ENCODE assay signal across 7 cellular contexts in the genomic region with DNA sequence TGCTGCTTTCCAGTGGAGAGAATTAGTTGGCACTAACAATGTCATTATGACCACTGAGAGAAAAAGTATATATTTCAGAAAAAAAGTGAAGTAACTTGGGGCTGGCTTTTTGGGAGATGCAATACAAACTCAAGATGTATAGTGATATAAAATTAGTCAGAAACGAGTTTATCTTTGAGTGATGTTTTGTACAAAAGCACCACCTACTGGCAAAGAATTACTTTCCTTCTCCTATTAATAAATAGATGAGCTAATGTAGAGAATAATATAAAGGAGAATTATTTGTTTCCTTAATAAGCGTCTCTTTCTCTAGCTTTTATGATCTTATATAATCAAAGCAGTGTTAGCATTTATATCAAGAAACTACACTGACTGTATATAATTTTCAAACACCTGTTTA.
A peak's percentile ranks its signal among the peaks of the same experiment; 100 is the strongest.
DNase-seq lines count a peak whose midpoint lies in the region; ATAC-seq and TF ChIP-seq lines count a peak whose summit lies in the region.

No MANE protein-coding gene starts in this region.

- H3K9me2 ChIP-seq in Loucy (replicated peaks; ENCODE audit: low read depth, low read length) = no peaks in the 10 kb centered on the region
- H3K9me2 ChIP-seq in neural cell (ENCODE audit: insufficient read depth, low read length) = no peaks in the 10 kb centered on the region

- H3K9me3 ChIP-seq in Loucy (ENCODE audit: insufficient read depth, low read depth, low read length) (no peaks in the 10 kb centered on the region), neural cell (ENCODE audit: low read length) (no peaks in the 10 kb centered on the region), Peyer's patch (no peaks in the 10 kb centered on the region)

- no peaks in the 10 kb centered on the region for H4K20me1 ChIP-seq in Loucy (ENCODE audit: insufficient read depth, low read length, poor library complexity, severe bottlenecking)
- no peaks in the 10 kb centered on the region for H4K20me1 ChIP-seq in neural cell (ENCODE audit: insufficient read depth)

- no peak overlapping the region for H2AFZ ChIP-seq in Loucy (ENCODE audit: low read length)
- no peak overlapping the region for H2AFZ ChIP-seq in neural cell (ENCODE audit: low read depth, low read length)

- H3K9ac ChIP-seq in Loucy (ENCODE audit: low read depth, low read length, poor library complexity, severe bottlenecking) = no peak overlapping the region
- no peak overlapping the region for H3K9ac ChIP-seq in neural cell (ENCODE audit: low read length)

- no peaks in the 10 kb centered on the region for H3K36me3 ChIP-seq in Loucy (ENCODE audit: insufficient read depth, low read length)
- no peaks in the 10 kb centered on the region for H3K36me3 ChIP-seq in neural cell (ENCODE audit: insufficient read depth, low read length)
- peaks cover 0 to 5% (median 0%) of the 10 kb centered on the region in 3 donors for H3K36me3 ChIP-seq in Peyer's patch

- TF ChIP-seq CTCF in Loucy (conservative IDR thresholded peaks at IDR 0.05; ENCODE audit: low read length) (peak; percentile 72), neural cell (IDR thresholded peaks at IDR 0.05; ENCODE audit: poor library complexity, severe bottlenecking) (peak; percentile 73), Peyer's patch (IDR thresholded peaks at IDR 0.05) (peak in 3 of 6 experiments; percentile 13 to 14 (median 14))

- no peaks in the 10 kb centered on the region for H3K79me2 ChIP-seq in Loucy (ENCODE audit: insufficient read depth, low read length)
- no peaks in the 10 kb centered on the region for H3K79me2 ChIP-seq in neural cell (replicated peaks; ENCODE audit: insufficient read depth, low read length)

- no peaks in the 10 kb centered on the region for H3K27me3 ChIP-seq in Loucy (ENCODE audit: insufficient read depth, low read length, poor library complexity, severe bottlenecking)
- H3K27me3 ChIP-seq in neural cell (ENCODE audit: insufficient read depth, low read depth, low read length) = no peaks in the 10 kb centered on the region
- no peaks in the 10 kb centered on the region for H3K27me3 ChIP-seq in Peyer's patch

- peak; percentile 28 for DNase-seq in EH (ENCODE audit: low read depth)
- peak; percentile 64 for DNase-seq in cerebellar cortex (ENCODE audit: low spot score)
- DNase-seq in hepatic stellate cell (ENCODE audit: low spot score) = no peak
- DNase-seq in Peyer's patch = no peak

- TF ChIP-seq POLR2A in Peyer's patch (IDR thresholded peaks at IDR 0.05) = no peak

- peaks cover under 1% of the 10 kb centered on the region for H3K4me1 ChIP-seq in Loucy (ENCODE audit: insufficient read depth, low read length, poor library complexity, severe bottlenecking)
- H3K4me1 ChIP-seq in Peyer's patch = no peaks in the 10 kb centered on the region

- TF ChIP-seq RAD21 in neural cell (conservative IDR thresholded peaks at IDR 0.05) = peak; percentile 74

- H3K27ac ChIP-seq in neural cell (ENCODE audit: low read length) = no peak overlapping the region
- H3K27ac ChIP-seq in Peyer's patch = no peak overlapping the region

- TF ChIP-seq EP300 in neural cell (conservative IDR thresholded peaks at IDR 0.05; ENCODE audit: poor library complexity, severe bottlenecking) = no peak

- no peak overlapping the region for H3K4me3 ChIP-seq in Loucy (ENCODE audit: low read length, poor library complexity, severe bottlenecking)
- no peak overlapping the region for H3K4me3 ChIP-seq in neural cell (ENCODE audit: low read length)
- H3K4me3 ChIP-seq in Peyer's patch = no peak overlapping the region

- no peaks in the 10 kb centered on the region for H3F3A ChIP-seq in Loucy (ENCODE audit: low read depth)
- no peaks in the 10 kb centered on the region for H3F3A ChIP-seq in neural cell (ENCODE audit: insufficient read depth, low read length, poor library complexity, severe bottlenecking)

- no peak for ATAC-seq in HG03159 (IDR thresholded peaks at IDR 0.05; ENCODE audit: unreplicated experiment)

- H3K4me2 ChIP-seq in Loucy (ENCODE audit: low read depth, low read length, poor library complexity, severe bottlenecking) = no peak overlapping the region
- no peak overlapping the region for H3K4me2 ChIP-seq in neural cell (ENCODE audit: low read length)

TF ChIP-seq in neural cell, 6 proteins besides CTCF, POLR2A, EP300 and RAD21:
- TF ChIP-seq MXI1 (conservative IDR thresholded peaks at IDR 0.05; ENCODE audit: poor library complexity, severe bottlenecking) (no peak), POLR2AphosphoS5 (IDR thresholded peaks at IDR 0.05) (no peak), EZH2 (IDR thresholded peaks at IDR 0.05; ENCODE audit: borderline replicate concordance, insufficient read depth, low read length, poor library complexity, severe bottlenecking) (no peak), SMC3 (conservative IDR thresholded peaks at IDR 0.05; ENCODE audit: poor library complexity) (peak; percentile 72), TAF1 (IDR thresholded peaks at IDR 0.05; ENCODE audit: low read depth) (no peak)
- TF ChIP-seq, protein P1, sequence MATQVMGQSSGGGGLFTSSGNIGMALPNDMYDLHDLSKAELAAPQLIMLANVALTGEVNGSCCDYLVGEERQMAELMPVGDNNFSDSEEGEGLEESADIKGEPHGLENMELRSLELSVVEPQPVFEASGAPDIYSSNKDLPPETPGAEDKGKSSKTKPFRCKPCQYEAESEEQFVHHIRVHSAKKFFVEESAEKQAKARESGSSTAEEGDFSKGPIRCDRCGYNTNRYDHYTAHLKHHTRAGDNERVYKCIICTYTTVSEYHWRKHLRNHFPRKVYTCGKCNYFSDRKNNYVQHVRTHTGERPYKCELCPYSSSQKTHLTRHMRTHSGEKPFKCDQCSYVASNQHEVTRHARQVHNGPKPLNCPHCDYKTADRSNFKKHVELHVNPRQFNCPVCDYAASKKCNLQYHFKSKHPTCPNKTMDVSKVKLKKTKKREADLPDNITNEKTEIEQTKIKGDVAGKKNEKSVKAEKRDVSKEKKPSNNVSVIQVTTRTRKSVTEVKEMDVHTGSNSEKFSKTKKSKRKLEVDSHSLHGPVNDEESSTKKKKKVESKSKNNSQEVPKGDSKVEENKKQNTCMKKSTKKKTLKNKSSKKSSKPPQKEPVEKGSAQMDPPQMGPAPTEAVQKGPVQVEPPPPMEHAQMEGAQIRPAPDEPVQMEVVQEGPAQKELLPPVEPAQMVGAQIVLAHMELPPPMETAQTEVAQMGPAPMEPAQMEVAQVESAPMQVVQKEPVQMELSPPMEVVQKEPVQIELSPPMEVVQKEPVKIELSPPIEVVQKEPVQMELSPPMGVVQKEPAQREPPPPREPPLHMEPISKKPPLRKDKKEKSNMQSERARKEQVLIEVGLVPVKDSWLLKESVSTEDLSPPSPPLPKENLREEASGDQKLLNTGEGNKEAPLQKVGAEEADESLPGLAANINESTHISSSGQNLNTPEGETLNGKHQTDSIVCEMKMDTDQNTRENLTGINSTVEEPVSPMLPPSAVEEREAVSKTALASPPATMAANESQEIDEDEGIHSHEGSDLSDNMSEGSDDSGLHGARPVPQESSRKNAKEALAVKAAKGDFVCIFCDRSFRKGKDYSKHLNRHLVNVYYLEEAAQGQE (IDR thresholded peaks at IDR 0.05; ENCODE audit: borderline replicate concordance) = no peak

Comparison
In these comparisons a context has a peak if more than half of its experiments do, and no peak if none do; other contexts are left out.
1. DNase-seq: peak in EH (single experiment) and cerebellar cortex (single experiment); none in hepatic stellate cell (single experiment) and Peyer's patch (0 of 3).